ENCODE assay signal across 8 cellular contexts in genomic region chr9:127525426-127526188, GRCh38.
DNase-seq lines count a peak whose midpoint lies in the region; ATAC-seq and TF ChIP-seq lines count a peak whose summit lies in the region.

No MANE protein-coding gene starts in this region.

- 88 to 97% (median 93%) methylated on average over 8 of the region's 8 CpGs for WGBS in adrenal gland, 4 donors
- 96% methylated on average over 8 of the region's 8 CpGs for WGBS in liver

- H3K27ac ChIP-seq in HL-60 (replicated peaks) (no peak overlapping the region), adrenal gland (no peak overlapping the region), liver (ENCODE audit: low read depth in 1 of 2, low read length in 2 of 2) (no peak overlapping the region)

- H3K36me3 ChIP-seq in BE2C (no peaks in the 10 kb centered on the region; the same call in 1 of the 2 replicates), adrenal gland (replicated peaks in 1 of 2) (peaks cover 0 to 40% of the 10 kb centered on the region in 2 donors), liver (ENCODE audit: control insufficient read depth in 4 of 4, insufficient read depth in 3 of 4, low read depth in 1 of 4, low read length in 3 of 4) (peaks cover 0 to 5% (median 1%) of the 10 kb centered on the region in 4 donors)

- H3K9ac ChIP-seq in liver (ENCODE audit: low read depth in 1 of 2, low read length in 2 of 2) = no peak overlapping the region

- H3K4me3 ChIP-seq in BE2C (ENCODE audit: low read depth, low read length) (no peak overlapping the region), HL-60 (replicated peaks; ENCODE audit: insufficient read depth, low read length) (no peak overlapping the region), adrenal gland (no peak overlapping the region), liver (ENCODE audit: low read depth in 1 of 3, low read length in 3 of 3) (no peak overlapping the region)

- intact Hi-C loops in adrenal gland (cut with DNase I) = loop anchor here in 1 of 2 donors (5.0 kb wide), 1 partner anchor 42 kb away; a partner anchor contains a TSS
- intact Hi-C loops in sciatic nerve (cut with DNase I) = no loop called here

- H3K4me1 ChIP-seq in BE2C = no peaks in the 10 kb centered on the region
- peaks cover 35 to 46% of the 10 kb centered on the region in 2 donors for H3K4me1 ChIP-seq in adrenal gland (replicated peaks in 1 of 2)
- peaks cover 0 to 11% (median 0%) of the 10 kb centered on the region in 4 donors for H3K4me1 ChIP-seq in liver (ENCODE audit: control insufficient read depth in 4 of 4, insufficient read depth in 4 of 4, low read length in 3 of 4)

- TF ChIP-seq POLR2A in adrenal gland (IDR thresholded peaks at IDR 0.05) = no peak

- peak; percentile 33 to 55 for TF ChIP-seq RAD21 in liver (IDR thresholded peaks at IDR 0.05)

- no peak for ATAC-seq in HG03097 (IDR thresholded peaks at IDR 0.05; ENCODE audit: low FRiP score, unreplicated experiment)
- no peak for ATAC-seq in sciatic nerve

- DNase-seq in BE2C = no peak
- peak; percentile 26 to 28 for DNase-seq in HL-60 (ENCODE audit: low read depth in 1 of 2, low spot score in 1 of 2)
- DNase-seq in adrenal gland = peak in 1 of 7 donors; percentile 46
- DNase-seq in nucleus accumbens (lab: John Stamatoyannopoulos, UW) = no peak
- no peak for DNase-seq in sciatic nerve (ENCODE audit: low spot score)
- DNase-seq in SK-N-DZ (ENCODE audit: low spot score) = no peak

- TF ChIP-seq CTCF in BE2C (IDR thresholded peaks at IDR 0.05; ENCODE audit: low read depth, low read length) (peak; percentile 70), HL-60 (IDR thresholded peaks at IDR 0.05; ENCODE audit: insufficient read depth, low read length) (peak; percentile 70), adrenal gland (IDR thresholded peaks at IDR 0.05) (peak; percentile 24 to 60 (median 52)), liver (IDR thresholded peaks at IDR 0.05; ENCODE audit: low read depth, low read length, missing input control) (peak; percentile 36)

- peaks cover 6% of the 10 kb centered on the region for H3K9me3 ChIP-seq in BE2C
- peaks cover 0 to 10% (median 0%) of the 10 kb centered on the region in 3 donors for H3K9me3 ChIP-seq in adrenal gland (replicated peaks in 1 of 3)
- H3K9me3 ChIP-seq in liver (ENCODE audit: control insufficient read depth in 4 of 4, low read length in 3 of 4) = peaks cover 0 to 10% (median 6%) of the 10 kb centered on the region in 4 donors

- H3K27me3 ChIP-seq in BE2C (no peaks in the 10 kb centered on the region), HL-60 (ENCODE audit: insufficient read depth, poor library complexity, severe bottlenecking) (no peaks in the 10 kb centered on the region), adrenal gland (no peaks in the 10 kb centered on the region), liver (ENCODE audit: control insufficient read depth in 4 of 4, insufficient read depth in 4 of 4, low read length in 3 of 4) (no peaks in the 10 kb centered on the region)

TF ChIP-seq in liver, 16 proteins besides CTCF, POLR2A, EP300 and RAD21:
- TF ChIP-seq REST (IDR thresholded peaks at IDR 0.05) (no peak), FOXA1 (IDR thresholded peaks at IDR 0.05) (no peak), HNF4A (conservative IDR thresholded peaks at IDR 0.05) (no peak), FOXA2 (IDR thresholded peaks at IDR 0.05) (no peak)

Comparison
In these comparisons a context has a peak if more than half of its experiments do, and no peak if none do; other contexts are left out.
1. DNase-seq: peak in HL-60 (2 of 2); none in BE2C (single experiment), nucleus accumbens (0 of 56), sciatic nerve (single experiment) and SK-N-DZ (single experiment).
2. Peak in every context shown above with its lines, with median percentiles within 50 percentile points of each other: CTCF ChIP-seq.